8 cellular contexts compared by ENCODE assay signal in the genomic region with DNA sequence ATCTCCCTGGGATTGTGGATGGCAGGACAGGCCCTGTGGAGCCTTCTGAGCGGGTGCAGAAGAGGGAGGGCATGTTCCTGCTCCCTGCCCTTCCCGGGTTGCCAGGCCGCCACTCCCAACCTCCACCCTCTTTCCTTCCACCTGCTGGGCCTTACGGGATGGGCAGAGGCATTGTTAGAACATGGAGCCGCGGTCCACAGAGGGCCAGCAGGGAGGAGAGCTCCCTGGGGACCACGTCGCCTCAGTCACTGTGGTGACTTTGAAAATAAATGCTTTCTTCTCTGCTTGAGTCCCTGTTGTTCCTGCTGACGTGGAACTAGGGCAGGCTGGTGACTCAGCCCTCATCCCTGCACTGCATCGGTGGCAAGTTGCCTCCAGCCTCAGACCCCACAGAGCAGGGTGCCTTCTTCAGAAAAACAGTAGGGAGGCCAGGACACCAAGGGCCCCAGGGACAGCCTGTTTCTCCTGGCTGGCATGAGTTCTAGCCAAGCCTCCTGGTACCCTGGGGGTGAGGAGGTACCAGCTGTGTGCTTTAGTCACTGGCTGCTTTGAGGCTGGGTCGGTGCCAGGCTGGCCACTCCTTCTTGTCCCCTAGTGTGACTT.
A peak's percentile ranks its signal among the peaks of the same experiment; 100 is the strongest.
DNase-seq lines count a peak whose midpoint lies in the region; ATAC-seq and TF ChIP-seq lines count a peak whose summit lies in the region.

No MANE protein-coding gene starts in this region.

- H3K9me3 ChIP-seq in AG04450 (ENCODE audit: control insufficient read depth, insufficient read depth, low read length) = no peaks in the 10 kb centered on the region

- H3K27ac Mint-ChIP-seq in T-cell = peak overlapping the region; percentile 2 to 48

- H3K27ac ChIP-seq in AG04450 (ENCODE audit: low read depth, low read length) (peak overlapping the region; percentile 96), foreskin keratinocyte (peak overlapping the region; percentile 39)

- H3K4me3 ChIP-seq in AG04450 (ENCODE audit: low read depth, low read length) = no peak overlapping the region

- CTCF ChIA-PET in AG04450 (lab: Charles Lee) = interaction anchor here (0.9 kb wide), 2 partner anchors 35 to 64 kb away, joined by 3 read pairs; no protein-coding TSS in a partner anchor
- CTCF ChIA-PET in T-cell (lab: Charles Lee) = interaction anchor here in 1 of 2 donors (0.6 to 0.7 kb wide), 2 partner anchors 20 to 50 kb away, joined by 3 to 5 read pairs; no protein-coding TSS in a partner anchor

- no peaks in the 10 kb centered on the region for H3K36me3 Mint-ChIP-seq in T-cell

- peak; percentile 66 for DNase-seq in AG04450 (ENCODE audit: low read depth, low spot score)
- peak; percentile 27 for DNase-seq in HS-27A (ENCODE audit: low read depth)
- peak in 2 of 34 experiments; percentile 29 to 43 for DNase-seq in T-cell
- DNase-seq in foreskin keratinocyte = peak in 1 of 2 donors; percentile 57
- DNase-seq in sciatic nerve (ENCODE audit: low spot score) = peak; percentile 77
- DNase-seq in erythroblast (lab: John Stamatoyannopoulos, UW) = no peak

- intact Hi-C loops in sciatic nerve (cut with DNase I) = no loop called here

- H3K27me3 ChIP-seq in AG04450 (ENCODE audit: control insufficient read depth, insufficient read depth, low read length) (no peaks in the 10 kb centered on the region), foreskin keratinocyte (no peaks in the 10 kb centered on the region)

- H3K4me3 Mint-ChIP-seq in T-cell = peak overlapping the region in 1 of 3 donors; percentile 77

- peak in 3 of 4 experiments; percentile 61 to 72 (median 63) for ATAC-seq in T-cell (replicated peaks in 1 of 4)
- ATAC-seq in foreskin keratinocyte = peak; percentile 74
- peak; percentile 72 for ATAC-seq in sciatic nerve
- no peak for ATAC-seq in GM19463 (IDR thresholded peaks at IDR 0.05; ENCODE audit: unreplicated experiment)
- ATAC-seq in GM21723 (IDR thresholded peaks at IDR 0.05; ENCODE audit: unreplicated experiment) = no peak

- H3K4me1 Mint-ChIP-seq in T-cell = peaks cover 55 to 64% (median 60%) of the 10 kb centered on the region in 3 donors

- H3K9me3 Mint-ChIP-seq in T-cell = no peaks in the 10 kb centered on the region

- TF ChIP-seq POLR2A in erythroblast (IDR thresholded peaks at IDR 0.05; ENCODE audit: low read length) = no peak

- H3K4me1 ChIP-seq in foreskin keratinocyte = peaks cover 23% of the 10 kb centered on the region

- POLR2A ChIA-PET in AG04450 (lab: Yijun Ruan, JAX) = interaction anchor here (1.7 to 2.1 kb wide), 2 partner anchors 11 to 65 kb away, joined by 8 to 10 read pairs; no protein-coding TSS in a partner anchor
- POLR2A ChIA-PET in T-cell (lab: Charles Lee) = no interaction called here

- no peaks in the 10 kb centered on the region for H3K27me3 Mint-ChIP-seq in T-cell

- TF ChIP-seq CTCF in AG04450 (IDR thresholded peaks at IDR 0.05; ENCODE audit: low read depth, low read length) (no peak), foreskin keratinocyte (conservative IDR thresholded peaks at IDR 0.05) (no peak)

Comparison
In these comparisons a context has a peak if more than half of its experiments do, and no peak if none do; other contexts are left out.
1. DNase-seq: peak in AG04450 (single experiment), HS-27A (single experiment) and sciatic nerve (single experiment); none in erythroblast (0 of 2).
2. ATAC-seq: peak in T-cell (3 of 4), foreskin keratinocyte (single experiment) and sciatic nerve (single experiment); none in GM19463 (single experiment) and GM21723 (single experiment).